24 cellular contexts compared by ENCODE assay signal in genomic region chr9:13860926-13861325, GRCh38.
DNase-seq lines count a peak whose midpoint lies in the region; ATAC-seq and TF ChIP-seq lines count a peak whose summit lies in the region.
"Had no signal": no experiment of that assay in that cellular context is flagged by ENCODE, and none has a peak within 500 bp of the region (broad histone marks: within the 10 kb centered on the region; RNA-seq: fewer than 3 reads in every experiment).

No MANE protein-coding gene starts in this region.

- no peak overlapping the region for H3K14ac ChIP-seq in mesenchymal stem cell (ENCODE audit: low read length in 2 of 2)

- H3K36me3 ChIP-seq in ACC112 (ENCODE audit: insufficient read depth, low read length) (no peaks in the 10 kb centered on the region), mesenchymal stem cell (ENCODE audit: control insufficient read depth in 1 of 2, insufficient read depth in 2 of 2, low read depth in 1 of 2, low read length in 2 of 2) (no peaks in the 10 kb centered on the region)
- H3K36me3 ChIP-seq: thoracic aorta had no signal

- WGBS in mesenchymal stem cell, result 63% methylated on average over 3 of the region's 3 CpGs

- H3K9me3 Mint-ChIP-seq in mesothelial cell of epicardium, result peaks cover 5% of the 10 kb centered on the region
- H3K9me3 Mint-ChIP-seq: HFFc6 had no signal

- H3K23ac ChIP-seq in mesenchymal stem cell (ENCODE audit: low read length in 2 of 2), result no peak overlapping the region

- H3K9ac ChIP-seq in mesenchymal stem cell (ENCODE audit: low read length), result peak overlapping the region; percentile 67

- H2AK5ac ChIP-seq in mesenchymal stem cell (ENCODE audit: low read length, severe bottlenecking), result no peak overlapping the region

- no peak overlapping the region for H2BK120ac ChIP-seq in mesenchymal stem cell (ENCODE audit: low read depth, low read length)

- H3K4ac ChIP-seq in mesenchymal stem cell (ENCODE audit: low read depth in 1 of 2, low read length in 2 of 2), result no peak overlapping the region

- H3K4me3 Mint-ChIP-seq in mesothelial cell of epicardium, result no peak overlapping the region
- H3K4me3 Mint-ChIP-seq: activated CD4-positive, alpha-beta memory T cell treated with anti-CD3 and anti-CD28 coated beads, Interleukin-2, amount 10 ng/mL, durations not matched to agents 7 days and 5 days; HFFc6; naive B cell had no signal

- H3K27ac Mint-ChIP-seq in mesothelial cell of epicardium, result no peak overlapping the region
- H3K27ac Mint-ChIP-seq: activated CD4-positive, alpha-beta memory T cell treated with anti-CD3 and anti-CD28 coated beads, Interleukin-2, amount 10 ng/mL, durations not matched to agents 7 days and 5 days; HFFc6; naive B cell had no signal

- no peak overlapping the region for H4K91ac ChIP-seq in mesenchymal stem cell (ENCODE audit: low read length)

- no peak overlapping the region for H2BK5ac ChIP-seq in mesenchymal stem cell (ENCODE audit: low read depth, low read length, poor library complexity, severe bottlenecking)

- H3K9me3 ChIP-seq in mesenchymal stem cell (ENCODE audit: control insufficient read depth, low read length), result no peaks in the 10 kb centered on the region
- H3K9me3 ChIP-seq: Caco-2, thoracic aorta had no signal

- H3K79me2 ChIP-seq in ACC112 (ENCODE audit: control insufficient read depth, insufficient read depth, low read length, unreplicated experiment), result no peaks in the 10 kb centered on the region

- H3K4me1 ChIP-seq in ACC112 (ENCODE audit: control insufficient read depth, insufficient read depth, low read length, unreplicated experiment) (peaks cover 29% of the 10 kb centered on the region), mesenchymal stem cell (ENCODE audit: control insufficient read depth, insufficient read depth, low read depth, low read length) (no peaks in the 10 kb centered on the region)
- H3K4me1 ChIP-seq: Caco-2 had no signal

- ATAC-seq in HG03520 (IDR thresholded peaks at IDR 0.05; ENCODE audit: unreplicated experiment), result no peak
- ATAC-seq: Right ventricle myocardium inferior, SK-N-SH treated with all-trans-retinoic acid at 6 μM for 48 hours had no signal

- no peak overlapping the region for H4K8ac ChIP-seq in mesenchymal stem cell (ENCODE audit: low read length)

- peaks cover 40% of the 10 kb centered on the region for H3K4me1 Mint-ChIP-seq in mesothelial cell of epicardium
- H3K4me1 Mint-ChIP-seq: activated CD4-positive, alpha-beta memory T cell treated with anti-CD3 and anti-CD28 coated beads, Interleukin-2, amount 10 ng/mL, durations not matched to agents 7 days and 5 days; naive B cell had no signal

- H3K4me2 ChIP-seq in mesenchymal stem cell (ENCODE audit: low read length, poor library complexity, severe bottlenecking), result no peak overlapping the region
- H3K4me2 ChIP-seq: PC-9 had no signal

- H3K27me3 ChIP-seq in ACC112 (ENCODE audit: insufficient read depth, low read length), result no peaks in the 10 kb centered on the region
- no peaks in the 10 kb centered on the region for H3K27me3 ChIP-seq in mesenchymal stem cell (ENCODE audit: control insufficient read depth in 1 of 2, insufficient read depth in 1 of 2, low read length in 2 of 2)

- TF ChIP-seq CTCF in cardiac fibroblast (IDR thresholded peaks at IDR 0.05; ENCODE audit: low read depth, low read length) (no peak), mesothelial cell of epicardium (IDR thresholded peaks at IDR 0.05; ENCODE audit: unreplicated experiment) (no peak)

- peak; percentile 4 for DNase-seq in Daoy (ENCODE audit: low read depth)
- peak; percentile 19 to 45 for DNase-seq in cardiac fibroblast (ENCODE audit: low read depth in 2 of 2)
- no peak for DNase-seq in mesenchymal stem cell
- no peak for DNase-seq in mesothelial cell of epicardium (ENCODE audit: low spot score in 2 of 2, unreplicated experiment in 2 of 2)
- no peak for DNase-seq in NCI-H2081 treated with DMSO at 0.1 percent for 48 hours (lab: John Stamatoyannopoulos, UW)
- DNase-seq: activated CD4-positive, alpha-beta memory T cell treated with anti-CD3 and anti-CD28 coated beads, Interleukin-2, amount 10 ng/mL, durations not matched to agents 7 days and 5 days; activated CD4-positive, CD25-positive, alpha-beta regulatory T cell treated with anti-CD3 and anti-CD28 coated beads, Interleukin-2, amount 50 U/mL, for 72 hours; activated gamma-delta T cell; Caco-2; HFFc6; naive B cell; NCI-H1092; NCI-H1694 treated with DMSO at 0.1 percent for 48 hours; occipital lobe; PC-9; stimulated activated naive CD4-positive, alpha-beta T cell treated with Interleukin-2 at 50 U/mL for 16 hours; T-helper 2 cell had no signal

- H3K27me3 Mint-ChIP-seq in mesothelial cell of epicardium (ENCODE audit: low read depth), result no peaks in the 10 kb centered on the region
- H3K27me3 Mint-ChIP-seq: activated CD4-positive, alpha-beta memory T cell treated with anti-CD3 and anti-CD28 coated beads, Interleukin-2, amount 10 ng/mL, durations not matched to agents 7 days and 5 days; naive B cell had no signal

- no peak overlapping the region for H2BK15ac ChIP-seq in mesenchymal stem cell (ENCODE audit: low read depth, poor library complexity, severe bottlenecking)

- no peaks in the 10 kb centered on the region for H3K36me3 Mint-ChIP-seq in mesothelial cell of epicardium
- H3K36me3 Mint-ChIP-seq: naive B cell had no signal

- H2AFZ ChIP-seq in ACC112 (ENCODE audit: low read length, unreplicated experiment), result no peak overlapping the region
- H2AFZ ChIP-seq in mesenchymal stem cell (ENCODE audit: low read depth, low read length), result no peak overlapping the region
- H2AFZ ChIP-seq: PC-9 had no signal

- H2BK12ac ChIP-seq in mesenchymal stem cell (ENCODE audit: low read length in 2 of 2), result no peak overlapping the region

- no peaks in the 10 kb centered on the region for H3K79me1 ChIP-seq in mesenchymal stem cell (replicated peaks; ENCODE audit: low read length, poor library complexity, severe bottlenecking)

- no peak overlapping the region for H3K18ac ChIP-seq in mesenchymal stem cell (ENCODE audit: low read depth in 1 of 2, low read length in 2 of 2)

- peak overlapping the region; percentile 85 for H3K27ac ChIP-seq in ACC112 (ENCODE audit: low read depth, low read length)
- no peak overlapping the region for H3K27ac ChIP-seq in mesenchymal stem cell (ENCODE audit: low read length, poor library complexity, severe bottlenecking)
- H3K27ac ChIP-seq: C4-2B, epithelial cell of prostate, PC-9, thoracic aorta had no signal

- H3K4me3 ChIP-seq in ACC112 (ENCODE audit: low read depth, low read length), result no peak overlapping the region
- H3K4me3 ChIP-seq in cardiac fibroblast (replicated peaks in 1 of 2; ENCODE audit: low read depth in 2 of 2, low read length in 2 of 2), result no peak overlapping the region
- no peak overlapping the region for H3K4me3 ChIP-seq in mesenchymal stem cell (ENCODE audit: insufficient read depth in 1 of 2, low read depth in 1 of 2, low read length in 2 of 2)
- H3K4me3 ChIP-seq: PC-9, thoracic aorta had no signal

Comparison
In these comparisons a context has a peak if more than half of its experiments do, and no peak if none do; other contexts are left out.
1. DNase-seq: peak in Daoy (single experiment) and cardiac fibroblast (2 of 2); none in mesenchymal stem cell (single experiment), mesothelial cell of epicardium (0 of 2) and NCI-H2081 treated with DMSO at 0.1 percent for 48 hours (single experiment).